22 cellular contexts compared by ENCODE assay signal in the genomic region with DNA sequence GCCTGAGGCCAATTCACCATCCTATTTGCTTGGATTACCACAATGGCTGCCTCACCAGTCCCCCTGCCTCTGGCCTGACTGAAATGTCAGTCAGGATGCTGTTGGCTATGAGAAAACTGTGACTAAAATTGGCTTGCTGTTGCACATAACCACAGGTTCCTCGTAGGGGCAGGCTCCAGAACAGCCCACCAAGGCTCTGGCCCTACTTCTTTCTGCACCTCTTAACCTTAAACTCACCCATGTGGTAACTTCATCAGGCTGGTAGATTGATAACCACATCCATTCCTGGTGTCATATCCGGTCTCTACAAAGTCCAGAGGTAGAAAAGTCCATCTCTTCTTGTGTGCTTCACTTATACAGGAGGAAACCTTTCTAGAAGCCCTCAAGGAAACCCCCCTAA.
"Had no signal": no experiment of that assay in that cellular context is flagged by ENCODE, and none has a peak within 500 bp of the region (broad histone marks: within the 10 kb centered on the region; RNA-seq: fewer than 3 reads in every experiment).

No MANE protein-coding gene starts in this region.

- H3K4me1 ChIP-seq: body of pancreas had no signal

- H3K4me3 ChIP-seq: ascending aorta, body of pancreas had no signal

- H3K9ac ChIP-seq: KMS-11 had no signal

- FAIRE-seq: bronchial epithelial cell, RCC 7860 had no signal

- H3K4me2 ChIP-seq: KMS-11 had no signal

- H3K36me3 ChIP-seq: ascending aorta had no signal

- H3K27me3 Mint-ChIP-seq: activated CD4-positive, alpha-beta memory T cell treated with anti-CD3 and anti-CD28 coated beads for 36 hours; activated naive CD4-positive, alpha-beta T cell treated with anti-CD3 and anti-CD28 coated beads, Interleukin-2, amount 50 U/mL, for 24 hours had no signal

- H3K27ac Mint-ChIP-seq: activated CD4-positive, alpha-beta memory T cell treated with anti-CD3 and anti-CD28 coated beads for 36 hours; activated CD4-positive, alpha-beta T cell treated with anti-CD3 and anti-CD28 coated beads, Interleukin-2, amount 10 ng/mL, durations not matched to agents 7 days and 5 days; activated naive CD4-positive, alpha-beta T cell treated with anti-CD3 and anti-CD28 coated beads, Interleukin-2, amount 50 U/mL, for 24 hours; activated T-cell treated with anti-CD3 and anti-CD28 coated beads, Interleukin-2, amount 50 U/mL, for 72 hours; T-helper 1 cell treated with Interleukin-12 subunit alpha and Interleukin-12 subunit beta and Interleukin-4 antibody, amounts not matched to agents 30 μg/mL and 1 μg/mL, for 36 hours had no signal

- H3K27ac ChIP-seq: ascending aorta, body of pancreas, KMS-11, VCaP had no signal

- H3K9me3 ChIP-seq: ascending aorta, body of pancreas had no signal

- H3K36me3 Mint-ChIP-seq: activated CD4-positive, alpha-beta memory T cell treated with anti-CD3 and anti-CD28 coated beads for 36 hours; activated naive CD4-positive, alpha-beta T cell treated with anti-CD3 and anti-CD28 coated beads, Interleukin-2, amount 50 U/mL, for 24 hours had no signal

- H3K4me3 Mint-ChIP-seq: activated CD4-positive, alpha-beta memory T cell treated with anti-CD3 and anti-CD28 coated beads for 36 hours; activated CD4-positive, alpha-beta T cell treated with anti-CD3 and anti-CD28 coated beads, Interleukin-2, amount 10 ng/mL, durations not matched to agents 7 days and 5 days; activated naive CD4-positive, alpha-beta T cell treated with anti-CD3 and anti-CD28 coated beads, Interleukin-2, amount 50 U/mL, for 24 hours; activated T-cell treated with anti-CD3 and anti-CD28 coated beads, Interleukin-2, amount 50 U/mL, for 72 hours; T-helper 1 cell treated with Interleukin-12 subunit alpha and Interleukin-12 subunit beta and Interleukin-4 antibody, amounts not matched to agents 30 μg/mL and 1 μg/mL, for 36 hours had no signal

- H3K27me3 ChIP-seq: ascending aorta, body of pancreas had no signal

- ATAC-seq: activated T-cell treated with anti-CD3 and anti-CD28 coated beads, Interleukin-2, amount 50 U/mL, for 72 hours; body of pancreas; PC-3 had no signal

- DNase-seq: activated CD4-positive, alpha-beta memory T cell treated with anti-CD3 and anti-CD28 coated beads for 36 hours; activated CD4-positive, alpha-beta T cell treated with anti-CD3 and anti-CD28 coated beads, Interleukin-2, amount 10 ng/mL, durations not matched to agents 7 days and 5 days; activated CD4-positive, CD25-positive, alpha-beta regulatory T cell; activated CD8-positive, alpha-beta memory T cell treated with anti-CD3 and anti-CD28 coated beads, Interleukin-2, amount 50 U/mL, for 4 hours; activated T-cell treated with anti-CD3 and anti-CD28 coated beads, Interleukin-2, amount 50 U/mL, for 72 hours; body of pancreas; central memory CD4-positive, alpha-beta T cell; NCI-H1105; NCI-H1436; NCI-H1694 treated with DMSO at 0.1 percent for 48 hours; NCI-H2029 treated with DMSO at 0.1 percent for 48 hours; NCI-H510A treated with DMSO at 0.1 percent for 48 hours; PC-3; SHP77 treated with DMSO at 0.1 percent for 48 hours; T-helper 9 cell had no signal

- H3K9me3 Mint-ChIP-seq: activated CD4-positive, alpha-beta memory T cell treated with anti-CD3 and anti-CD28 coated beads for 36 hours; activated CD4-positive, alpha-beta T cell treated with anti-CD3 and anti-CD28 coated beads, Interleukin-2, amount 10 ng/mL, durations not matched to agents 7 days and 5 days; activated naive CD4-positive, alpha-beta T cell treated with anti-CD3 and anti-CD28 coated beads, Interleukin-2, amount 50 U/mL, for 24 hours had no signal
